ENCODE assay signal across 30 cellular contexts in the genomic region with DNA sequence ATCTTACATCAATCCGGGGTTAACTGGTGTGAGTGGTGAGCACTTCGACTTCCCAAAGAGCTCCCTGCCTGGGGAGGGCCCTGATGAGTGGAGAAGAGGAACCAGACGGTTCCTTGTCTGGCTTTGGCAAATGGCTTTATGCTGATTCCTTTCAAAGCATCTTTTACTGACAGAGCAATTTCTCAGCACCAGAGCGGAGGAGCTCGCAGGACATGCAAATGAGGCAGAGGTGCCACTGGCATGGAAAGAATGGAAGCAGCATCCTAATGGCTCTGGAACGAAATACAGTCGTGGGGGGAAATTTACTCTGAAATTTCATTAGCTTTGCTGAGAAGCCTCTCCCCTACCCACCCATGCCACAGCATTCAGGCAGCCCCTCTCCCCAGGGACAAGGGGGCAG.
"Had no signal": no experiment of that assay in that cellular context is flagged by ENCODE, and none has a peak within 500 bp of the region (broad histone marks: within the 10 kb centered on the region; RNA-seq: fewer than 3 reads in every experiment).

No MANE protein-coding gene starts in this region.

- H3K36me3 Mint-ChIP-seq: activated CD4-positive, alpha-beta memory T cell treated with anti-CD3 and anti-CD28 coated beads for 36 hours; activated naive CD4-positive, alpha-beta T cell treated with anti-CD3 and anti-CD28 coated beads, Interleukin-2, amount 10 ng/mL, durations not matched to agents 7 days and 5 days; activated naive CD8-positive, alpha-beta T cell; IgD-negative memory B cell had no signal

- ATAC-seq: activated naive CD8-positive, alpha-beta T cell treated with anti-CD3 and anti-CD28 coated beads, Interleukin-2, amount 50 U/mL, for 24 hours; activated T-cell treated with anti-CD3 and anti-CD28 coated beads, Interleukin-2, amount 50 U/mL, for 4 hours had no signal

- H3K4me1 Mint-ChIP-seq: activated CD4-positive, alpha-beta T cell treated with anti-CD3 and anti-CD28 coated beads, Interleukin-2, amount 10 ng/mL, durations not matched to agents 7 days and 5 days; activated naive CD4-positive, alpha-beta T cell treated with anti-CD3 and anti-CD28 coated beads, Interleukin-2, amount 10 ng/mL, durations not matched to agents 7 days and 5 days; activated naive CD8-positive, alpha-beta T cell treated with anti-CD3 and anti-CD28 coated beads, Interleukin-2, amount 50 U/mL, for 24 hours; central memory CD8-positive, alpha-beta T cell had no signal

- H3K9me3 Mint-ChIP-seq: activated CD4-positive, alpha-beta memory T cell treated with anti-CD3 and anti-CD28 coated beads for 36 hours; activated CD4-positive, alpha-beta T cell treated with anti-CD3 and anti-CD28 coated beads, Interleukin-2, amount 10 ng/mL, durations not matched to agents 7 days and 5 days; activated naive CD4-positive, alpha-beta T cell treated with anti-CD3 and anti-CD28 coated beads, Interleukin-2, amount 10 ng/mL, durations not matched to agents 7 days and 5 days; activated naive CD8-positive, alpha-beta T cell treated with anti-CD3 and anti-CD28 coated beads, Interleukin-2, amount 50 U/mL, for 24 hours; activated T-cell treated with anti-CD3 and anti-CD28 coated beads, Interleukin-2, amount 50 U/mL, for 4 hours; activated T-helper 1 cell treated with anti-CD3 and anti-CD28 coated beads, Interleukin-12 subunit alpha, Interleukin-12 subunit beta, Interleukin-2, Interleukin-4 antibody, amounts not matched to agents 30 ng/mL and 10 ng/mL and 1 ng/mL, durations not matched to agents 14 hours and 24 hours and 36 hours; central memory CD8-positive, alpha-beta T cell; IgD-negative memory B cell; T-helper 1 cell treated with Interleukin-12 subunit alpha and Interleukin-12 subunit beta and Interleukin-4 antibody, amounts not matched to agents 30 μg/mL and 1 μg/mL, for 36 hours; T-helper 2 cell treated with Interferon-gamma antibody and Interleukin-4, amounts not matched to agents 5 μg/mL and 100 μg/mL, for 36 hours had no signal

- H3K27ac Mint-ChIP-seq: activated CD4-positive, alpha-beta memory T cell treated with anti-CD3 and anti-CD28 coated beads for 36 hours; activated CD4-positive, alpha-beta T cell treated with anti-CD3 and anti-CD28 coated beads, Interleukin-2, amount 10 ng/mL, durations not matched to agents 7 days and 5 days; activated naive CD4-positive, alpha-beta T cell treated with anti-CD3 and anti-CD28 coated beads, Interleukin-2, amount 10 ng/mL, durations not matched to agents 7 days and 5 days; activated naive CD8-positive, alpha-beta T cell; activated naive CD8-positive, alpha-beta T cell treated with anti-CD3 and anti-CD28 coated beads, Interleukin-2, amount 50 U/mL, for 24 hours; activated T-helper 1 cell treated with anti-CD3 and anti-CD28 coated beads, Interleukin-12 subunit alpha, Interleukin-12 subunit beta, Interleukin-2, Interleukin-4 antibody, amounts not matched to agents 30 ng/mL and 10 ng/mL and 1 ng/mL, durations not matched to agents 14 hours and 24 hours and 36 hours; IgD-negative memory B cell; T-helper 1 cell treated with Interleukin-12 subunit alpha and Interleukin-12 subunit beta and Interleukin-4 antibody, amounts not matched to agents 30 μg/mL and 1 μg/mL, for 36 hours; T-helper 2 cell treated with Interferon-gamma antibody and Interleukin-4, amounts not matched to agents 5 μg/mL and 100 μg/mL, for 36 hours had no signal

- H3K27me3 Mint-ChIP-seq: activated CD4-positive, alpha-beta T cell treated with anti-CD3 and anti-CD28 coated beads, Interleukin-2, amount 10 ng/mL, durations not matched to agents 7 days and 5 days had no signal

- DNase-seq: activated CD4-positive, alpha-beta memory T cell treated with anti-CD3 and anti-CD28 coated beads for 36 hours; activated CD4-positive, alpha-beta T cell treated with anti-CD3 and anti-CD28 coated beads, Interleukin-2, amount 10 ng/mL, durations not matched to agents 7 days and 5 days; activated CD8-positive, alpha-beta memory T cell treated with anti-CD3 and anti-CD28 coated beads, Interleukin-2, amount 50 U/mL, for 4 hours; activated effector memory CD4-positive, alpha-beta T cell treated with Interleukin-2 at 50 U/mL for 16 hours; activated naive CD4-positive, alpha-beta T cell treated with anti-CD3 and anti-CD28 coated beads, Interleukin-2, amount 10 ng/mL, durations not matched to agents 7 days and 5 days; activated naive CD8-positive, alpha-beta T cell treated with anti-CD3 and anti-CD28 coated beads, Interleukin-2, amount 50 U/mL, for 24 hours; activated T-cell treated with anti-CD3 and anti-CD28 coated beads for 4 hours; activated T-cell treated with anti-CD3 and anti-CD28 coated beads, Interleukin-2, amount 50 U/mL, for 4 hours; aorta; Karpas-422; KBM-7; NCI-H1048; NCI-H1105 treated with DMSO at 0.1 percent for 48 hours; NCI-H1436; NCI-H1694; NCI-H1930; NCI-H2171 treated with DMSO at 0.1 percent for 48 hours; NCI-H2227 treated with DMSO at 0.1 percent for 48 hours; NCI-H446; NCI-H524; NCI-H748 treated with DMSO at 0.1 percent for 48 hours; PC-9; SHP77 treated with DMSO at 0.1 percent for 48 hours; SK-N-SH had no signal

- H3K4me3 Mint-ChIP-seq: activated CD4-positive, alpha-beta memory T cell treated with anti-CD3 and anti-CD28 coated beads for 36 hours; activated CD4-positive, alpha-beta T cell treated with anti-CD3 and anti-CD28 coated beads, Interleukin-2, amount 10 ng/mL, durations not matched to agents 7 days and 5 days; activated naive CD4-positive, alpha-beta T cell treated with anti-CD3 and anti-CD28 coated beads, Interleukin-2, amount 10 ng/mL, durations not matched to agents 7 days and 5 days; activated naive CD8-positive, alpha-beta T cell; activated naive CD8-positive, alpha-beta T cell treated with anti-CD3 and anti-CD28 coated beads, Interleukin-2, amount 50 U/mL, for 24 hours; activated T-cell treated with anti-CD3 and anti-CD28 coated beads, Interleukin-2, amount 50 U/mL, for 4 hours; activated T-helper 1 cell treated with anti-CD3 and anti-CD28 coated beads, Interleukin-12 subunit alpha, Interleukin-12 subunit beta, Interleukin-2, Interleukin-4 antibody, amounts not matched to agents 30 ng/mL and 10 ng/mL and 1 ng/mL, durations not matched to agents 14 hours and 24 hours and 36 hours; central memory CD8-positive, alpha-beta T cell; IgD-negative memory B cell; T-helper 1 cell treated with Interleukin-12 subunit alpha and Interleukin-12 subunit beta and Interleukin-4 antibody, amounts not matched to agents 30 μg/mL and 1 μg/mL, for 36 hours; T-helper 2 cell treated with Interferon-gamma antibody and Interleukin-4, amounts not matched to agents 5 μg/mL and 100 μg/mL, for 36 hours had no signal
